In the genomic region with DNA sequence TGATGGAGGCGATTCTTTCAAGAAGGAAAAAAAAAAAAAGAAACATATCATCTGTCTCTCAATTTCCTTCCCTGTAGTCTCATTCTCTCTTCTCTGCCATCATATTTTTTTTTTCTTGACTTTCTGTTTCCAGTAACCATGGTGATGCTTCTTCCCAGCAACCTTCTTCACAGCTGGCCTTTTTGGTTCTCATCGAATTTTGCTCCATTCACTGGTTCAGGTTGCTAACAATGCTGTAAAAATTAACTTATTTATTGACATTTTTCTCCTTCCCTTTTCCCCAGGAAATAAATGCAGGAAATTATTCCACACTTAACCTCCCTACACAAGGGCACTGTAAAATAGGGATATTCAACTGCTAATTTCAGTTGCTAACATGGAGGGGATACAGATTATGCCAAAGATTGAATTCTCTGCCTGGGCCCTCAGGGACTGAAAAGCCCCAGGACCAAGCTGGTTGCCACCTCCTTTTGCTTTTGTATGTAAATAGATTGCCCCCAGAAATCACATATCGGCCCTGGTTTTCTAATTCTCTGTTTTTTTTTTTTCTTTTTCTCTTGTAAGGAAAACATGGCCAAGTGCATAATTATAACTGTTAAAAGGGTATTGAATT, we compare ENCODE assay signal across 18 cellular contexts.
A peak's percentile ranks its signal among the peaks of the same experiment; 100 is the strongest.
DNase-seq lines count a peak whose midpoint lies in the region; ATAC-seq lines count a peak whose summit lies in the region.
"Had no signal": no experiment of that assay in that cellular context is flagged by ENCODE, and none has a peak within 500 bp of the region (broad histone marks: within the 10 kb centered on the region; RNA-seq: fewer than 3 reads in every experiment).

No MANE protein-coding gene starts in this region.

- ATAC-seq in Right ventricle myocardium superior (ENCODE audit: poor library complexity), result no peak
- no peak for ATAC-seq in stimulated activated naive CD8-positive, alpha-beta T cell treated with anti-CD3 and anti-CD28 coated beads, Interleukin-15, Interleukin-2, amounts not matched to agents 100 U/mL and 50 U/mL, for 24 hours

- H3K27me3 ChIP-seq in endocrine pancreas (ENCODE audit: control insufficient read depth, insufficient read depth, low read length), result no peaks in the 10 kb centered on the region
- H3K27me3 ChIP-seq: adrenal gland, cardiac muscle cell, right atrium auricular region had no signal

- no peak overlapping the region for H3K9ac ChIP-seq in endocrine pancreas (ENCODE audit: control insufficient read depth, insufficient read depth, low read length)

- H3K4me1 ChIP-seq in endocrine pancreas (ENCODE audit: control insufficient read depth, insufficient read depth, low read length), result peaks cover 25% of the 10 kb centered on the region
- H3K4me1 ChIP-seq: adrenal gland had no signal

- no peaks in the 10 kb centered on the region for H3K36me3 ChIP-seq in endocrine pancreas (ENCODE audit: control insufficient read depth, insufficient read depth, low read length)
- H3K36me3 ChIP-seq: adrenal gland, cardiac muscle cell, right atrium auricular region had no signal

- H3K4me3 ChIP-seq in endocrine pancreas (ENCODE audit: control insufficient read depth, insufficient read depth, low read length), result peak overlapping the region; percentile 71
- H3K4me3 ChIP-seq: cardiac muscle cell had no signal

- intact Hi-C loops in Right ventricle myocardium superior (cut with DNase I), result no loop called here

- no peaks in the 10 kb centered on the region for H3K9me3 ChIP-seq in endocrine pancreas (ENCODE audit: control insufficient read depth, low read length)
- H3K9me3 ChIP-seq: adrenal gland, right atrium auricular region had no signal

- DNase-seq in NCI-H82 (lab: John Stamatoyannopoulos, UW) (peak; percentile 33), NCI-H82 treated with DMSO at 0.1 percent for 48 hours (lab: John Stamatoyannopoulos, UW; ENCODE audit: unreplicated experiment) (no peak), NCI-H748 treated with DMSO at 0.1 percent for 48 hours (lab: John Stamatoyannopoulos, UW) (peak; percentile 18), retina (peak; percentile 64), Right ventricle myocardium superior (no peak), NCI-H510A treated with DMSO at 0.1 percent for 48 hours (lab: John Stamatoyannopoulos, UW) (no peak)
- no peak for DNase-seq in stimulated activated naive CD8-positive, alpha-beta T cell treated with anti-CD3 and anti-CD28 coated beads, Interleukin-15, Interleukin-2, amounts not matched to agents 100 U/mL and 50 U/mL, for 24 hours
- DNase-seq: activated CD4-positive, alpha-beta T cell treated with anti-CD3 and anti-CD28 coated beads, Interleukin-2, amount 50 U/mL, for 48 hours; activated gamma-delta T cell treated with Interleukin-2 at 50 U/mL for 16 hours; activated T-cell treated with anti-CD3 and anti-CD28 coated beads for 4 hours; DMS 273 treated with DMSO at 0.1 percent for 48 hours; effector memory CD4-positive, alpha-beta T cell; MV-4-11; T-helper 2 cell had no signal

Comparison
In these comparisons a context has a peak if more than half of its experiments do, and no peak if none do; other contexts are left out.
1. DNase-seq: peak in NCI-H82 (single experiment), NCI-H748 treated with DMSO at 0.1 percent for 48 hours (single experiment) and retina (single experiment); none in NCI-H82 treated with DMSO at 0.1 percent for 48 hours (single experiment), Right ventricle myocardium superior (single experiment), stimulated activated naive CD8-positive, alpha-beta T cell treated with anti-CD3 and anti-CD28 coated beads, Interleukin-15, Interleukin-2, amounts not matched to agents 100 U/mL and 50 U/mL, for 24 hours (single experiment) and NCI-H510A treated with DMSO at 0.1 percent for 48 hours (single experiment).